2 cellular contexts compared by ENCODE assay signal in genomic region chr12:110046451-110047187, GRCh38.
TF ChIP-seq lines count a peak whose summit lies in the region.

No MANE protein-coding gene starts in this region.

TF ChIP-seq in HEK293, 187 proteins besides CTCF, POLR2A, EP300 and RAD21:
- TF ChIP-seq ZNF571 (tag by site-specific recombination; IDR thresholded peaks at IDR 0.05) (no peak), ZNF660 (tag by site-specific recombination; IDR thresholded peaks at IDR 0.05) (0 out of 2 replicates have a peak, but pooled peaks have one; percentile 18)

TF ChIP-seq in HepG2, 621 proteins besides CTCF, POLR2A, EP300 and RAD21:
- TF ChIP-seq PATZ1 (CRISPR knock-in tag; IDR thresholded peaks at IDR 0.05): peak; percentile 10; the same call in 1 of the 2 replicates
- TF ChIP-seq CEBPG (CRISPR knock-in tag; IDR thresholded peaks at IDR 0.05): peak; percentile 56
- TF ChIP-seq CEBPB (IDR thresholded peaks at IDR 0.05; ENCODE audit: borderline replicate concordance, low read depth, low read length): peak; percentile 67
- TF ChIP-seq, protein P1, sequence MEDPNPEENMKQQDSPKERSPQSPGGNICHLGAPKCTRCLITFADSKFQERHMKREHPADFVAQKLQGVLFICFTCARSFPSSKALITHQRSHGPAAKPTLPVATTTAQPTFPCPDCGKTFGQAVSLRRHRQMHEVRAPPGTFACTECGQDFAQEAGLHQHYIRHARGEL (CRISPR knock-in tag; IDR thresholded peaks at IDR 0.05): no peak
- TF ChIP-seq, protein P2, sequence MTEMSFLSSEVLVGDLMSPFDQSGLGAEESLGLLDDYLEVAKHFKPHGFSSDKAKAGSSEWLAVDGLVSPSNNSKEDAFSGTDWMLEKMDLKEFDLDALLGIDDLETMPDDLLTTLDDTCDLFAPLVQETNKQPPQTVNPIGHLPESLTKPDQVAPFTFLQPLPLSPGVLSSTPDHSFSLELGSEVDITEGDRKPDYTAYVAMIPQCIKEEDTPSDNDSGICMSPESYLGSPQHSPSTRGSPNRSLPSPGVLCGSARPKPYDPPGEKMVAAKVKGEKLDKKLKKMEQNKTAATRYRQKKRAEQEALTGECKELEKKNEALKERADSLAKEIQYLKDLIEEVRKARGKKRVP (CRISPR knock-in tag; IDR thresholded peaks at IDR 0.05): peak in 1 of 2 experiments; percentile 36; a peak in 1 of 4 replicates
- TF ChIP-seq TEAD3 (CRISPR knock-in tag; optimal IDR thresholded peaks at IDR 0.05; ENCODE audit: borderline replicate concordance): no peak
